Comparison of ENCODE assay signal across 8 cellular contexts in genomic region chr14:21924479-21924878, GRCh38.
A peak's percentile ranks its signal among the peaks of the same experiment; 100 is the strongest.
DNase-seq lines count a peak whose midpoint lies in the region; ATAC-seq and TF ChIP-seq lines count a peak whose summit lies in the region.

No MANE protein-coding gene starts in this region.

- peak; percentile 80 for ATAC-seq in CD4-positive, alpha-beta T cell (ENCODE audit: poor library complexity)
- ATAC-seq in GM21737 (IDR thresholded peaks at IDR 0.05; ENCODE audit: unreplicated experiment): peak; percentile 89
- peak; percentile 88 for ATAC-seq in T-helper 17 cell
- ATAC-seq in left lung: no peak
- no peak for ATAC-seq in psoas muscle

- H3K27ac Mint-ChIP-seq in CD4-positive, alpha-beta T cell: peak overlapping the region; percentile 91
- peak overlapping the region; percentile 75 for H3K27ac Mint-ChIP-seq in T-helper 17 cell

- no peaks in the 10 kb centered on the region for H3K36me3 ChIP-seq in effector memory CD4-positive, alpha-beta T cell (ENCODE audit: control insufficient read depth, insufficient read depth, low read length)
- H3K36me3 ChIP-seq in brain microvascular endothelial cell (replicated peaks): no peaks in the 10 kb centered on the region
- no peaks in the 10 kb centered on the region for H3K36me3 ChIP-seq in left lung
- no peaks in the 10 kb centered on the region for H3K36me3 ChIP-seq in psoas muscle (ENCODE audit: insufficient read depth in 1 of 2, low read depth in 1 of 2)

- WGBS in psoas muscle, 3 donors: 60 to 64% (median 60%) methylated on average over 5 of the region's 5 CpGs

- peak overlapping the region; percentile 68 for H3K27ac ChIP-seq in CD4-positive, alpha-beta T cell (ENCODE audit: low read depth, low read length)
- H3K27ac ChIP-seq in effector memory CD4-positive, alpha-beta T cell (ENCODE audit: insufficient read depth, low read length, poor library complexity, severe bottlenecking): peak overlapping the region; percentile 37
- no peak overlapping the region for H3K27ac ChIP-seq in brain microvascular endothelial cell
- no peak overlapping the region for H3K27ac ChIP-seq in left lung
- H3K27ac ChIP-seq in psoas muscle: no peak overlapping the region

- POLR2A ChIA-PET in CD4-positive, alpha-beta T cell (lab: Charles Lee): interaction anchor here (0.6 kb wide), 2 partner anchors 54 to 597 kb away, joined by 3 read pairs; no protein-coding TSS in a partner anchor

- CTCF ChIA-PET in CD4-positive, alpha-beta T cell (lab: Charles Lee): interaction anchor here (1.1 to 2.2 kb wide), 2 partner anchors 9 to 54 kb away, joined by 4 to 5 read pairs; no protein-coding TSS in a partner anchor

- H3K4me3 ChIP-seq in effector memory CD4-positive, alpha-beta T cell (ENCODE audit: insufficient read depth, low read depth, low read length, poor library complexity, severe bottlenecking): no peak overlapping the region
- H3K4me3 ChIP-seq in brain microvascular endothelial cell (ENCODE audit: low read depth, low read length) (no peak overlapping the region), left lung (no peak overlapping the region), psoas muscle (no peak overlapping the region)

- in situ Hi-C loops in brain microvascular endothelial cell (cut with HindIII; ENCODE audit: low pct_ligation_motif_present, low sequenced_read_pairs): no loop called here

- H3K4me1 Mint-ChIP-seq in CD4-positive, alpha-beta T cell (ENCODE audit: low read depth): peaks cover 56% of the 10 kb centered on the region
- H3K4me1 Mint-ChIP-seq in T-helper 17 cell: peaks cover 23% of the 10 kb centered on the region

- peak; percentile 48 for TF ChIP-seq CTCF in CD4-positive, alpha-beta T cell (IDR thresholded peaks at IDR 0.05)
- TF ChIP-seq CTCF in brain microvascular endothelial cell (IDR thresholded peaks at IDR 0.05; ENCODE audit: low read depth, low read length, missing control alignments): no peak
- no peak for TF ChIP-seq CTCF in left lung (IDR thresholded peaks at IDR 0.05)
- no peak for TF ChIP-seq CTCF in psoas muscle (IDR thresholded peaks at IDR 0.05)

- peaks cover 15% of the 10 kb centered on the region for H3K4me1 ChIP-seq in effector memory CD4-positive, alpha-beta T cell (ENCODE audit: control insufficient read depth, insufficient read depth, low read length, poor library complexity, severe bottlenecking)
- H3K4me1 ChIP-seq in left lung: no peaks in the 10 kb centered on the region
- H3K4me1 ChIP-seq in psoas muscle: no peaks in the 10 kb centered on the region

- no peaks in the 10 kb centered on the region for H3K9me3 ChIP-seq in CD4-positive, alpha-beta T cell (ENCODE audit: control insufficient read depth, low read length)
- H3K9me3 ChIP-seq in T-helper 17 cell (ENCODE audit: control insufficient read depth, low read length, poor library complexity, severe bottlenecking): no peaks in the 10 kb centered on the region
- no peaks in the 10 kb centered on the region for H3K9me3 ChIP-seq in effector memory CD4-positive, alpha-beta T cell (ENCODE audit: control insufficient read depth, low read length)
- H3K9me3 ChIP-seq in left lung: no peaks in the 10 kb centered on the region
- H3K9me3 ChIP-seq in psoas muscle: no peaks in the 10 kb centered on the region

- peak overlapping the region; percentile 55 for H3K4me3 Mint-ChIP-seq in CD4-positive, alpha-beta T cell
- peak overlapping the region; percentile 55 for H3K4me3 Mint-ChIP-seq in T-helper 17 cell

- H3K9me3 Mint-ChIP-seq in CD4-positive, alpha-beta T cell: no peaks in the 10 kb centered on the region

- no peaks in the 10 kb centered on the region for H3K27me3 ChIP-seq in CD4-positive, alpha-beta T cell (ENCODE audit: control insufficient read depth, insufficient read depth, low read length)
- H3K27me3 ChIP-seq in effector memory CD4-positive, alpha-beta T cell (replicated peaks; ENCODE audit: control insufficient read depth, insufficient read depth, low read length, poor library complexity, severe bottlenecking): no peaks in the 10 kb centered on the region
- no peaks in the 10 kb centered on the region for H3K27me3 ChIP-seq in brain microvascular endothelial cell (replicated peaks)
- no peaks in the 10 kb centered on the region for H3K27me3 ChIP-seq in left lung
- no peaks in the 10 kb centered on the region for H3K27me3 ChIP-seq in psoas muscle (ENCODE audit: insufficient read depth in 3 of 3, low read length in 2 of 3)

- peak; percentile 29 to 70 (median 54) for DNase-seq in CD4-positive, alpha-beta T cell
- DNase-seq in T-helper 17 cell: peak; percentile 18 to 40 (median 23)
- DNase-seq in effector memory CD4-positive, alpha-beta T cell: peak; percentile 27 to 57 (median 54)
- DNase-seq in ureter (ENCODE audit: low spot score): peak; percentile 43
- DNase-seq in brain microvascular endothelial cell: no peak
- no peak for DNase-seq in left lung
- no peak for DNase-seq in psoas muscle

- H3K36me3 Mint-ChIP-seq in CD4-positive, alpha-beta T cell (ENCODE audit: low read depth): no peaks in the 10 kb centered on the region
- H3K36me3 Mint-ChIP-seq in T-helper 17 cell (ENCODE audit: low read depth): no peaks in the 10 kb centered on the region

- intact Hi-C loops in CD4-positive, alpha-beta T cell (cut with DNase I, micrococcal nuclease): loop anchor here in 1 of 2 experiments (1.0 kb wide), 1 partner anchor 963 kb away; no protein-coding TSS in a partner anchor
- intact Hi-C loops in left lung (cut with DNase I): no loop called here
- intact Hi-C loops in psoas muscle (cut with DNase I): no loop called here

- H3K27me3 Mint-ChIP-seq in CD4-positive, alpha-beta T cell: no peaks in the 10 kb centered on the region
- H3K27me3 Mint-ChIP-seq in T-helper 17 cell: no peaks in the 10 kb centered on the region

Comparison
In these comparisons a context has a peak if more than half of its experiments do, and no peak if none do; other contexts are left out.
1. ATAC-seq: peak in CD4-positive, alpha-beta T cell (single experiment), GM21737 (single experiment) and T-helper 17 cell (single experiment); none in left lung (single experiment) and psoas muscle (0 of 4).
2. DNase-seq: peak in CD4-positive, alpha-beta T cell (10 of 10), T-helper 17 cell (3 of 3), effector memory CD4-positive, alpha-beta T cell (3 of 3) and ureter (single experiment); none in brain microvascular endothelial cell (single experiment), left lung (0 of 2) and psoas muscle (0 of 2).
3. H3K27ac ChIP-seq: peak in CD4-positive, alpha-beta T cell (single experiment) and effector memory CD4-positive, alpha-beta T cell (single experiment); none in brain microvascular endothelial cell (single experiment), left lung (0 of 2) and psoas muscle (single experiment).